Comparison of ENCODE assay signal across 29 cellular contexts in the genomic region with DNA sequence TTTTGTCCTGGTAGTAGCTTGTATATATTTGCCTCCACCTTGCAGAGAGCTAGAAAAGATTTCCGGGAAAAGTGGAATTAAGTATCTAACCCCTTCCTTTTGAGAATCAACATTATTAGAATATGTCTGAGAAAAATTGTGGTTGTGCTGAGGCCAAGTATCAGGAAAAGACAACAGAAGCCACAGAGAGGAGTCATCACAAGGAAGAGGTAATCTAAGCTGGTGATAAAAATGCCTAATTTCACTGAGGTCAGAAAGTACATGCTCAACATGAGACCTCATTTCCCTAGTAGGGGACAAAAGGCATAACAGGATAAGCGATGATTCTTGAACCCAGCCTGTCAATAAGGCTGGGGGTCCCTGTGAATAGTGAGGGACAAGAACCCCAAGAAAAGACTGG.
"Had no signal": no experiment of that assay in that cellular context is flagged by ENCODE, and none has a peak within 500 bp of the region (broad histone marks: within the 10 kb centered on the region; RNA-seq: fewer than 3 reads in every experiment).

No MANE protein-coding gene starts in this region.

- DNase-seq: activated CD4-positive, alpha-beta memory T cell treated with anti-CD3 and anti-CD28 coated beads, Interleukin-2, amount 10 ng/mL, durations not matched to agents 7 days and 5 days; activated CD4-positive, alpha-beta T cell treated with anti-CD3 and anti-CD28 coated beads for 1 hour; activated CD4-positive, alpha-beta T cell treated with anti-CD3 and anti-CD28 coated beads for 4 hours; activated CD4-positive, alpha-beta T cell treated with anti-CD3 and anti-CD28 coated beads, Interleukin-2, amount 10 ng/mL, durations not matched to agents 7 days and 5 days; activated CD4-positive, alpha-beta T cell treated with anti-CD3 and anti-CD28 coated beads, Interleukin-2, amount 50 U/mL, for 4 hours; activated CD8-positive, alpha-beta memory T cell treated with anti-CD3 and anti-CD28 coated beads, Interleukin-2, amount 50 U/mL, for 48 hours; activated gamma-delta T cell; activated naive CD4-positive, alpha-beta T cell; activated naive CD4-positive, alpha-beta T cell treated with anti-CD3 and anti-CD28 coated beads, Interleukin-2, amount 10 ng/mL, durations not matched to agents 7 days and 5 days; activated naive CD8-positive, alpha-beta T cell treated with anti-CD3 and anti-CD28 coated beads, Interleukin-2, amount 10 ng/mL, durations not matched to agents 7 days and 5 days; activated T-cell treated with anti-CD3 and anti-CD28 coated beads for 4 hours; activated T-cell treated with anti-CD3 and anti-CD28 coated beads, Interleukin-2, amount 50 U/mL, for 24 hours; activated T-cell treated with anti-CD3 and anti-CD28 coated beads, Interleukin-2, amount 50 U/mL, for 72 hours; caudate nucleus; cortex of kidney; dermis blood vessel endothelial cell; effector CD4-positive, alpha-beta T cell; effector memory CD8-positive, alpha-beta T cell; erythroblast; foreskin keratinocyte; gastrocnemius medialis; glutamatergic neuron; heart left ventricle; T-helper 2 cell had no signal

- ATAC-seq: activated naive CD4-positive, alpha-beta T cell treated with anti-CD3 and anti-CD28 coated beads, Interleukin-2, amount 50 U/mL, for 72 hours; activated T-cell treated with anti-CD3 and anti-CD28 coated beads, Interleukin-2, amount 50 U/mL, for 72 hours; effector memory CD8-positive, alpha-beta T cell; foreskin keratinocyte; gastrocnemius medialis; heart left ventricle; WTC11 had no signal

- H3K27me3 ChIP-seq: ascending aorta, esophagus muscularis mucosa, foreskin keratinocyte, gastrocnemius medialis, heart left ventricle had no signal

- H3K27ac ChIP-seq: ascending aorta, esophagus muscularis mucosa, foreskin keratinocyte, gastrocnemius medialis, heart left ventricle, VCaP had no signal

- H3K9me3 ChIP-seq: ascending aorta, esophagus muscularis mucosa, gastrocnemius medialis, heart left ventricle had no signal

- H3K4me3 ChIP-seq: ascending aorta, esophagus muscularis mucosa, gastrocnemius medialis, heart left ventricle had no signal

- H3K36me3 ChIP-seq: ascending aorta, esophagus muscularis mucosa, gastrocnemius medialis, heart left ventricle had no signal
